Comparison of ENCODE assay signal across 1 cellular context in genomic region chr2:29528891-29529520, GRCh38.
A peak's percentile ranks its signal among the peaks of the same experiment; 100 is the strongest.
TF ChIP-seq lines count a peak whose summit lies in the region.

No MANE protein-coding gene starts in this region.

TF ChIP-seq in IMR-90, 13 proteins besides CTCF, POLR2A, EP300 and RAD21:
- TF ChIP-seq RCOR1 (IDR thresholded peaks at IDR 0.05; ENCODE audit: insufficient replicate concordance, low read length): peak; percentile 45
- peak; percentile 78 for TF ChIP-seq BHLHE40 (IDR thresholded peaks at IDR 0.05; ENCODE audit: low read depth, low read length)
- TF ChIP-seq RFX5 (IDR thresholded peaks at IDR 0.05; ENCODE audit: low read depth, low read length): no peak
- TF ChIP-seq MAFK (IDR thresholded peaks at IDR 0.05; ENCODE audit: low read depth, low read length): peak; percentile 80
- TF ChIP-seq ELK1 (IDR thresholded peaks at IDR 0.05; ENCODE audit: borderline replicate concordance, low read depth, low read length): no peak
- TF ChIP-seq USF2 (IDR thresholded peaks at IDR 0.05; ENCODE audit: low read depth, low read length): no peak
- TF ChIP-seq FOS (IDR thresholded peaks at IDR 0.05; ENCODE audit: low read depth, low read length): peak; percentile 44
- TF ChIP-seq MAZ (IDR thresholded peaks at IDR 0.05; ENCODE audit: borderline replicate concordance, low read depth, low read length): peak; percentile 56
